Comparison of ENCODE assay signal across 19 cellular contexts in genomic region chr12:127717293-127717692, GRCh38.
DNase-seq lines count a peak whose midpoint lies in the region; ATAC-seq and TF ChIP-seq lines count a peak whose summit lies in the region.
"Had no signal": no experiment of that assay in that cellular context is flagged by ENCODE, and none has a peak within 500 bp of the region (broad histone marks: within the 10 kb centered on the region; RNA-seq: fewer than 3 reads in every experiment).

No MANE protein-coding gene starts in this region.

- no peak overlapping the region for H3K4ac ChIP-seq in neuronal stem cell (ENCODE audit: low read length)
- H3K4ac ChIP-seq in mesenchymal stem cell (ENCODE audit: low read depth in 1 of 2, low read length in 2 of 2) = no peak overlapping the region

- no peak for TF ChIP-seq CTCF in astrocyte of the spinal cord (IDR thresholded peaks at IDR 0.05; ENCODE audit: low read depth, low read length)

- H2AK5ac ChIP-seq in neuronal stem cell (ENCODE audit: low read depth, low read length) (no peak overlapping the region), mesenchymal stem cell (ENCODE audit: low read length, severe bottlenecking) (no peak overlapping the region)

- CTCF ChIA-PET in T-cell (lab: Charles Lee) = no interaction called here

- H2BK12ac ChIP-seq in neuronal stem cell (ENCODE audit: low read length) = no peak overlapping the region
- H2BK12ac ChIP-seq in mesenchymal stem cell (ENCODE audit: low read length in 2 of 2) = no peak overlapping the region

- ATAC-seq in T-cell (replicated peaks in 1 of 4) = no peak
- ATAC-seq: CD8-positive, alpha-beta T cell had no signal

- H3K4me1 Mint-ChIP-seq in T-cell = no peaks in the 10 kb centered on the region
- H3K4me1 Mint-ChIP-seq: B cell, IgD-negative memory B cell had no signal

- H3K14ac ChIP-seq in neuronal stem cell (ENCODE audit: low read length) (no peak overlapping the region), mesenchymal stem cell (ENCODE audit: low read length in 2 of 2) (no peak overlapping the region)

- no peak overlapping the region for H3K4me3 Mint-ChIP-seq in T-cell
- H3K4me3 Mint-ChIP-seq: B cell; CD8-positive, alpha-beta T cell; IgD-negative memory B cell had no signal

- H3K36me3 Mint-ChIP-seq in T-cell = no peaks in the 10 kb centered on the region
- H3K36me3 Mint-ChIP-seq: CD8-positive, alpha-beta T cell; IgD-negative memory B cell had no signal

- H2BK15ac ChIP-seq in neuronal stem cell (ENCODE audit: low read length) (no peak overlapping the region), mesenchymal stem cell (ENCODE audit: low read depth, poor library complexity, severe bottlenecking) (no peak overlapping the region)

- H3K23ac ChIP-seq in neuronal stem cell (ENCODE audit: low read depth, low read length, poor library complexity) (no peak overlapping the region), mesenchymal stem cell (ENCODE audit: low read length in 2 of 2) (no peak overlapping the region)

- H4K8ac ChIP-seq in neuronal stem cell (ENCODE audit: low read depth, low read length) = peak overlapping the region; percentile 72
- H4K8ac ChIP-seq in mesenchymal stem cell (ENCODE audit: low read length) = no peak overlapping the region

- POLR2A ChIA-PET in T-cell (lab: Charles Lee) = no interaction called here

- in situ Hi-C loops in astrocyte of the spinal cord (cut with HindIII; ENCODE audit: low sequenced_read_pairs) = no loop called here

- H3K27ac ChIP-seq in neuronal stem cell (replicated peaks; ENCODE audit: low read length) = no peak overlapping the region
- H3K27ac ChIP-seq in mesenchymal stem cell (ENCODE audit: low read length, poor library complexity, severe bottlenecking) = no peak overlapping the region
- H3K27ac ChIP-seq: BLaER1 treated with 17β-estradiol and CSF1 and Interleukin-3, amounts not matched to agents 10 nM and 100 nM; HL-60 had no signal

- H3K18ac ChIP-seq in neuronal stem cell (ENCODE audit: low read length) (no peak overlapping the region), mesenchymal stem cell (ENCODE audit: low read depth in 1 of 2, low read length in 2 of 2) (no peak overlapping the region)

- DNase-seq in HS-5 (ENCODE audit: low read depth) (peak; percentile 5), RKO (ENCODE audit: low spot score) (peak; percentile 28), astrocyte of the spinal cord (ENCODE audit: low read depth, low spot score) (peak; percentile 8), neuronal stem cell (ENCODE audit: low spot score) (no peak), globus pallidus (ENCODE audit: low spot score) (no peak), mesenchymal stem cell (no peak), T-cell (no peak), superior temporal gyrus (ENCODE audit: extremely low spot score) (no peak)
- DNase-seq: CD8-positive, alpha-beta T cell; COR-L47; DMS 273 treated with DMSO at 0.1 percent for 48 hours; DMS53; DND-41; EL; HCEC 1CT had no signal

- H3K27ac Mint-ChIP-seq in T-cell = no peak overlapping the region
- H3K27ac Mint-ChIP-seq: B cell; CD8-positive, alpha-beta T cell; IgD-negative memory B cell had no signal

- no peaks in the 10 kb centered on the region for H3K4me1 ChIP-seq in neuronal stem cell (ENCODE audit: control insufficient read depth in 2 of 2, insufficient read depth in 1 of 2, low read depth in 1 of 2, low read length in 2 of 2)
- no peaks in the 10 kb centered on the region for H3K4me1 ChIP-seq in mesenchymal stem cell (ENCODE audit: control insufficient read depth, insufficient read depth, low read depth, low read length)
- H3K4me1 ChIP-seq: BLaER1 treated with 17β-estradiol and CSF1 and Interleukin-3, amounts not matched to agents 10 nM and 100 nM had no signal

- H3K9ac ChIP-seq in neuronal stem cell (ENCODE audit: low read depth, low read length, poor library complexity) (no peak overlapping the region), mesenchymal stem cell (ENCODE audit: low read length) (no peak overlapping the region)
- H3K9ac ChIP-seq: BLaER1 treated with 17β-estradiol and CSF1 and Interleukin-3, amounts not matched to agents 10 nM and 100 nM had no signal

- H2BK5ac ChIP-seq in neuronal stem cell (ENCODE audit: low read length) = no peak overlapping the region
- H2BK5ac ChIP-seq in mesenchymal stem cell (ENCODE audit: low read depth, low read length, poor library complexity, severe bottlenecking) = no peak overlapping the region

- H3K27me3 Mint-ChIP-seq in T-cell = no peaks in the 10 kb centered on the region
- H3K27me3 Mint-ChIP-seq: B cell, IgD-negative memory B cell had no signal

- H3K4me3 ChIP-seq in astrocyte of the spinal cord (ENCODE audit: low read depth, low read length) (no peak overlapping the region), neuronal stem cell (ENCODE audit: low read length in 2 of 2) (no peak overlapping the region), mesenchymal stem cell (ENCODE audit: insufficient read depth in 1 of 2, low read depth in 1 of 2, low read length in 2 of 2) (no peak overlapping the region)
- H3K4me3 ChIP-seq: BLaER1 treated with 17β-estradiol and CSF1 and Interleukin-3, amounts not matched to agents 10 nM and 100 nM had no signal

- H4K91ac ChIP-seq in neuronal stem cell (ENCODE audit: low read depth, low read length, poor library complexity) = no peak overlapping the region
- no peak overlapping the region for H4K91ac ChIP-seq in mesenchymal stem cell (ENCODE audit: low read length)

- H3K27me3 ChIP-seq in neuronal stem cell (ENCODE audit: control insufficient read depth in 3 of 3, insufficient read depth in 3 of 3, low read depth in 1 of 3, low read length in 3 of 3) (no peaks in the 10 kb centered on the region), mesenchymal stem cell (ENCODE audit: control insufficient read depth in 1 of 2, insufficient read depth in 1 of 2, low read length in 2 of 2) (no peaks in the 10 kb centered on the region)
- H3K27me3 ChIP-seq: BLaER1 treated with 17β-estradiol and CSF1 and Interleukin-3, amounts not matched to agents 10 nM and 100 nM had no signal

- H3K9me3 ChIP-seq in neuronal stem cell (replicated peaks in 1 of 2; ENCODE audit: control insufficient read depth in 2 of 2, insufficient read depth in 1 of 2, low read depth in 1 of 2, low read length in 2 of 2) (no peaks in the 10 kb centered on the region), mesenchymal stem cell (ENCODE audit: control insufficient read depth, low read length) (no peaks in the 10 kb centered on the region)
- H3K9me3 ChIP-seq: BLaER1 treated with 17β-estradiol and CSF1 and Interleukin-3, amounts not matched to agents 10 nM and 100 nM had no signal

- H2BK120ac ChIP-seq in neuronal stem cell (ENCODE audit: low read depth, low read length) (no peak overlapping the region), mesenchymal stem cell (ENCODE audit: low read depth, low read length) (no peak overlapping the region)

- H3K36me3 ChIP-seq in neuronal stem cell (replicated peaks in 1 of 2; ENCODE audit: control insufficient read depth in 2 of 2, insufficient read depth in 2 of 2, low read length in 2 of 2) = no peaks in the 10 kb centered on the region
- no peaks in the 10 kb centered on the region for H3K36me3 ChIP-seq in mesenchymal stem cell (ENCODE audit: control insufficient read depth in 1 of 2, insufficient read depth in 2 of 2, low read depth in 1 of 2, low read length in 2 of 2)
- H3K36me3 ChIP-seq: BLaER1 treated with 17β-estradiol and CSF1 and Interleukin-3, amounts not matched to agents 10 nM and 100 nM had no signal

- H3K4me2 ChIP-seq in neuronal stem cell (ENCODE audit: insufficient read depth, low read length, poor library complexity, severe bottlenecking) (no peak overlapping the region), mesenchymal stem cell (ENCODE audit: low read length, poor library complexity, severe bottlenecking) (no peak overlapping the region)
- H3K4me2 ChIP-seq: BLaER1 treated with 17β-estradiol and CSF1 and Interleukin-3, amounts not matched to agents 10 nM and 100 nM had no signal

- H2AFZ ChIP-seq in neuronal stem cell (ENCODE audit: low read length) (no peak overlapping the region), mesenchymal stem cell (ENCODE audit: low read depth, low read length) (no peak overlapping the region)

- WGBS in neuronal stem cell (ENCODE audit: extremely low coverage in 2 of 2, insufficient read length in 2 of 2, insufficient replicate concordance in 1 of 2), 2 donors = no CpG with 5 or more reads among the region's 4 CpGs
- 84% methylated on average over 4 of the region's 4 CpGs for WGBS in mesenchymal stem cell

- peaks cover 0 to 11% (median 3%) of the 10 kb centered on the region in 3 donors for H3K9me3 Mint-ChIP-seq in T-cell

- H3K79me1 ChIP-seq in neuronal stem cell (ENCODE audit: low read depth, low read length) = no peaks in the 10 kb centered on the region
- H3K79me1 ChIP-seq in mesenchymal stem cell (replicated peaks; ENCODE audit: low read length, poor library complexity, severe bottlenecking) = no peaks in the 10 kb centered on the region

Comparison
In these comparisons a context has a peak if more than half of its experiments do, and no peak if none do; other contexts are left out.
1. DNase-seq: peak in HS-5 (single experiment), RKO (single experiment) and astrocyte of the spinal cord (single experiment); none in neuronal stem cell (single experiment), globus pallidus (single experiment), mesenchymal stem cell (single experiment), T-cell (0 of 34) and superior temporal gyrus (single experiment).